Comparison of ENCODE assay signal across 1 cellular context in genomic region chr12:14841761-14842160, GRCh38.
TF ChIP-seq lines count a peak whose summit lies in the region.

No MANE protein-coding gene starts in this region.

TF ChIP-seq in HepG2, 621 proteins besides CTCF, POLR2A, EP300 and RAD21 (continued from another document and continues in another):
- TF ChIP-seq, protein P1, sequence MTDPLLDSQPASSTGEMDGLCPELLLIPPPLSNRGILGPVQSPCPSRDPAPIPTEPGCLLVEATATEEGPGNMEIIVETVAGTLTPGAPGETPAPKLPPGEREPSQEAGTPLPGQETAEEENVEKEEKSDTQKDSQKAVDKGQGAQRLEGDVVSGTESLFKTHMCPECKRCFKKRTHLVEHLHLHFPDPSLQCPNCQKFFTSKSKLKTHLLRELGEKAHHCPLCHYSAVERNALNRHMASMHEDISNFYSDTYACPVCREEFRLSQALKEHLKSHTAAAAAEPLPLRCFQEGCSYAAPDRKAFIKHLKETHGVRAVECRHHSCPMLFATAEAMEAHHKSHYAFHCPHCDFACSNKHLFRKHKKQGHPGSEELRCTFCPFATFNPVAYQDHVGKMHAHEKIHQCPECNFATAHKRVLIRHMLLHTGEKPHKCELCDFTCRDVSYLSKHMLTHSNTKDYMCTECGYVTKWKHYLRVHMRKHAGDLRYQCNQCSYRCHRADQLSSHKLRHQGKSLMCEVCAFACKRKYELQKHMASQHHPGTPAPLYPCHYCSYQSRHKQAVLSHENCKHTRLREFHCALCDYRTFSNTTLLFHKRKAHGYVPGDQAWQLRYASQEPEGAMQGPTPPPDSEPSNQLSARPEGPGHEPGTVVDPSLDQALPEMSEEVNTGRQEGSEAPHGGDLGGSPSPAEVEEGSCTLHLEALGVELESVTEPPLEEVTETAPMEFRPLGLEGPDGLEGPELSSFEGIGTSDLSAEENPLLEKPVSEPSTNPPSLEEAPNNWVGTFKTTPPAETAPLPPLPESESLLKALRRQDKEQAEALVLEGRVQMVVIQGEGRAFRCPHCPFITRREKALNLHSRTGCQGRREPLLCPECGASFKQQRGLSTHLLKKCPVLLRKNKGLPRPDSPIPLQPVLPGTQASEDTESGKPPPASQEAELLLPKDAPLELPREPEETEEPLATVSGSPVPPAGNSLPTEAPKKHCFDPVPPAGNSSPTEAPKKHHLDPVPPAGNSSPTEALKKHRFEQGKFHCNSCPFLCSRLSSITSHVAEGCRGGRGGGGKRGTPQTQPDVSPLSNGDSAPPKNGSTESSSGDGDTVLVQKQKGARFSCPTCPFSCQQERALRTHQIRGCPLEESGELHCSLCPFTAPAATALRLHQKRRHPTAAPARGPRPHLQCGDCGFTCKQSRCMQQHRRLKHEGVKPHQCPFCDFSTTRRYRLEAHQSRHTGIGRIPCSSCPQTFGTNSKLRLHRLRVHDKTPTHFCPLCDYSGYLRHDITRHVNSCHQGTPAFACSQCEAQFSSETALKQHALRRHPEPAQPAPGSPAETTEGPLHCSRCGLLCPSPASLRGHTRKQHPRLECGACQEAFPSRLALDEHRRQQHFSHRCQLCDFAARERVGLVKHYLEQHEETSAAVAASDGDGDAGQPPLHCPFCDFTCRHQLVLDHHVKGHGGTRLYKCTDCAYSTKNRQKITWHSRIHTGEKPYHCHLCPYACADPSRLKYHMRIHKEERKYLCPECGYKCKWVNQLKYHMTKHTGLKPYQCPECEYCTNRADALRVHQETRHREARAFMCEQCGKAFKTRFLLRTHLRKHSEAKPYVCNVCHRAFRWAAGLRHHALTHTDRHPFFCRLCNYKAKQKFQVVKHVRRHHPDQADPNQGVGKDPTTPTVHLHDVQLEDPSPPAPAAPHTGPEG (CRISPR knock-in tag; IDR thresholded peaks at IDR 0.05) = peak; percentile 44
- TF ChIP-seq CBX2 (IDR thresholded peaks at IDR 0.05; ENCODE audit: low read depth, low read length) (no peak), CBX2 (CRISPR knock-in tag; IDR thresholded peaks at IDR 0.05; ENCODE audit: low read depth) (no peak), FUBP1 (CRISPR knock-in tag; IDR thresholded peaks at IDR 0.05; ENCODE audit: borderline replicate concordance) (no peak), HNF4G (IDR thresholded peaks at IDR 0.05; ENCODE audit: borderline replicate concordance, low read depth, low read length) (no peak), HNF4G (CRISPR knock-in tag; IDR thresholded peaks at IDR 0.05; ENCODE audit: borderline replicate concordance, low read depth) (no peak), EED (CRISPR knock-in tag; IDR thresholded peaks at IDR 0.05) (no peak), RBM22 (optimal IDR thresholded peaks at IDR 0.05; ENCODE audit: low read length) (no peak), ATF1 (CRISPR knock-in tag; IDR thresholded peaks at IDR 0.05) (no peak), FOXP1 (IDR thresholded peaks at IDR 0.05) (no peak), FOXP1 (CRISPR knock-in tag; IDR thresholded peaks at IDR 0.05) (peak; percentile 41; the same call in 1 of the 2 replicates), LBX2 (CRISPR knock-in tag; IDR thresholded peaks at IDR 0.05; ENCODE audit: borderline replicate concordance) (no peak), ZNF839 (CRISPR knock-in tag; IDR thresholded peaks at IDR 0.05; ENCODE audit: borderline replicate concordance) (no peak), RORA (CRISPR knock-in tag; IDR thresholded peaks at IDR 0.05) (no peak), YEATS2 (CRISPR knock-in tag; IDR thresholded peaks at IDR 0.05; ENCODE audit: borderline replicate concordance) (no peak), HIVEP1 (CRISPR knock-in tag; IDR thresholded peaks at IDR 0.05) (no peak), TBX3 (IDR thresholded peaks at IDR 0.05; ENCODE audit: borderline replicate concordance) (no peak), ZBTB42 (CRISPR knock-in tag; IDR thresholded peaks at IDR 0.05) (no peak), ZSCAN9 (CRISPR knock-in tag; IDR thresholded peaks at IDR 0.05; ENCODE audit: borderline replicate concordance) (no peak), PRDM15 (CRISPR knock-in tag; IDR thresholded peaks at IDR 0.05) (no peak), SAFB2 (CRISPR knock-in tag; IDR thresholded peaks at IDR 0.05; ENCODE audit: borderline replicate concordance, low read depth) (no peak), ZBTB38 (CRISPR knock-in tag; IDR thresholded peaks at IDR 0.05) (no peak), MEIS1 (CRISPR knock-in tag; IDR thresholded peaks at IDR 0.05; ENCODE audit: borderline replicate concordance) (no peak), ZSCAN20 (CRISPR knock-in tag; IDR thresholded peaks at IDR 0.05; ENCODE audit: borderline replicate concordance) (no peak), ZFX (CRISPR knock-in tag; IDR thresholded peaks at IDR 0.05; ENCODE audit: low read depth) (peak; percentile 41; the same call in 1 of the 2 replicates), ZNF260 (CRISPR knock-in tag; IDR thresholded peaks at IDR 0.05; ENCODE audit: borderline replicate concordance, low read depth) (no peak), ZNF770 (CRISPR knock-in tag; IDR thresholded peaks at IDR 0.05) (no peak), ELF3 (CRISPR knock-in tag; IDR thresholded peaks at IDR 0.05) (0 out of 2 replicates have a peak, but pooled peaks have one; percentile 27), PHB2 (IDR thresholded peaks at IDR 0.05; ENCODE audit: partially characterized antibody) (no peak), ZNF33B (CRISPR knock-in tag; IDR thresholded peaks at IDR 0.05) (no peak), NCOA5 (CRISPR knock-in tag; IDR thresholded peaks at IDR 0.05) (no peak), ZNF501 (CRISPR knock-in tag; IDR thresholded peaks at IDR 0.05) (no peak), HMG20A (CRISPR knock-in tag; IDR thresholded peaks at IDR 0.05; ENCODE audit: borderline replicate concordance) (no peak), EEA1 (CRISPR knock-in tag; IDR thresholded peaks at IDR 0.05; ENCODE audit: borderline replicate concordance) (no peak), MIER3 (CRISPR knock-in tag; IDR thresholded peaks at IDR 0.05; ENCODE audit: borderline replicate concordance) (no peak), SCMH1 (CRISPR knock-in tag; IDR thresholded peaks at IDR 0.05; ENCODE audit: borderline replicate concordance) (no peak), CENPT (CRISPR knock-in tag; IDR thresholded peaks at IDR 0.05; ENCODE audit: low read depth) (no peak)
- TF ChIP-seq, protein P2, sequence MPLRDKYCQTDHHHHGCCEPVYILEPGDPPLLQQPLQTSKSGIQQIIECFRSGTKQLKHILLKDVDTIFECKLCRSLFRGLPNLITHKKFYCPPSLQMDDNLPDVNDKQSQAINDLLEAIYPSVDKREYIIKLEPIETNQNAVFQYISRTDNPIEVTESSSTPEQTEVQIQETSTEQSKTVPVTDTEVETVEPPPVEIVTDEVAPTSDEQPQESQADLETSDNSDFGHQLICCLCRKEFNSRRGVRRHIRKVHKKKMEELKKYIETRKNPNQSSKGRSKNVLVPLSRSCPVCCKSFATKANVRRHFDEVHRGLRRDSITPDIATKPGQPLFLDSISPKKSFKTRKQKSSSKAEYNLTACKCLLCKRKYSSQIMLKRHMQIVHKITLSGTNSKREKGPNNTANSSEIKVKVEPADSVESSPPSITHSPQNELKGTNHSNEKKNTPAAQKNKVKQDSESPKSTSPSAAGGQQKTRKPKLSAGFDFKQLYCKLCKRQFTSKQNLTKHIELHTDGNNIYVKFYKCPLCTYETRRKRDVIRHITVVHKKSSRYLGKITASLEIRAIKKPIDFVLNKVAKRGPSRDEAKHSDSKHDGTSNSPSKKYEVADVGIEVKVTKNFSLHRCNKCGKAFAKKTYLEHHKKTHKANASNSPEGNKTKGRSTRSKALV (CRISPR knock-in tag; IDR thresholded peaks at IDR 0.05) = no peak
- TF ChIP-seq, protein P3, sequence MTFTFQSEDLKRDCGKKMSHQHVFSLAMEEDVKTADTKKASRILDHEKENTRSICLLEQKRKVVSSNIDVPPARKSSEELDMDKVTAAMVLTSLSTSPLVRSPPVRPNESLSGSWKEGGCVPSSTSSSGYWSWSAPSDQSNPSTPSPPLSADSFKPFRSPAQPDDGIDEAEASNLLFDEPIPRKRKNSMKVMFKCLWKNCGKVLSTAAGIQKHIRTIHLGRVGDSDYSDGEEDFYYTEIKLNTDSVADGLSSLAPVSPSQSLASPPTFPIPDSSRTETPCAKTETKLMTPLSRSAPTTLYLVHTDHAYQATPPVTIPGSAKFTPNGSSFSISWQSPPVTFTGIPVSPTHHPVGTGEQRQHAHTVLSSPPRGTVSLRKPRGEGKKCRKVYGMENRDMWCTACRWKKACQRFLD (CRISPR knock-in tag; IDR thresholded peaks at IDR 0.05; ENCODE audit: borderline replicate concordance) = no peak
